In genomic region chr7:26681819-26682418, GRCh38 we compare ENCODE assay signal across 9 cellular contexts.
DNase-seq lines count a peak whose midpoint lies in the region; ATAC-seq and TF ChIP-seq lines count a peak whose summit lies in the region.
"Had no signal": no experiment of that assay in that cellular context is flagged by ENCODE, and none has a peak within 500 bp of the region (broad histone marks: within the 10 kb centered on the region; RNA-seq: fewer than 3 reads in every experiment).

No MANE protein-coding gene starts in this region.

- H3K27ac Mint-ChIP-seq in activated CD8-positive, alpha-beta T cell treated with anti-CD3 and anti-CD28 coated beads for 36 hours = no peak overlapping the region
- no peak overlapping the region for H3K27ac Mint-ChIP-seq in activated CD8-positive, alpha-beta T cell treated with anti-CD3 and anti-CD28 coated beads, Interleukin-2, amount 10 ng/mL, durations not matched to agents 7 days and 5 days
- no peak overlapping the region for H3K27ac Mint-ChIP-seq in activated naive CD4-positive, alpha-beta T cell treated with anti-CD3 and anti-CD28 coated beads, Interleukin-2, amount 50 U/mL, for 72 hours
- H3K27ac Mint-ChIP-seq: activated T-cell treated with anti-CD3 and anti-CD28 coated beads, Interleukin-2, amount 50 U/mL, for 72 hours had no signal

- no peak overlapping the region for H3K27ac ChIP-seq in breast epithelium

- POLR2A ChIA-PET in activated CD8-positive, alpha-beta T cell treated with anti-CD3 and anti-CD28 coated beads for 36 hours (lab: Charles Lee) = no interaction called here
- POLR2A ChIA-PET in activated CD8-positive, alpha-beta T cell treated with anti-CD3 and anti-CD28 coated beads, Interleukin-2, amount 10 ng/mL, durations not matched to agents 7 days and 5 days (lab: Charles Lee) = no interaction called here

- H3K4me1 ChIP-seq in breast epithelium = no peaks in the 10 kb centered on the region
- no peaks in the 10 kb centered on the region for H3K4me1 ChIP-seq in mucosa of descending colon (ENCODE audit: low read depth)

- no peak for TF ChIP-seq POLR2A in breast epithelium (IDR thresholded peaks at IDR 0.05)

- H3K27me3 Mint-ChIP-seq in activated CD8-positive, alpha-beta T cell treated with anti-CD3 and anti-CD28 coated beads for 36 hours = peaks cover 9% of the 10 kb centered on the region
- peaks cover 16% of the 10 kb centered on the region for H3K27me3 Mint-ChIP-seq in activated CD8-positive, alpha-beta T cell treated with anti-CD3 and anti-CD28 coated beads, Interleukin-2, amount 10 ng/mL, durations not matched to agents 7 days and 5 days (ENCODE audit: low read depth)

- intact Hi-C loops in activated CD8-positive, alpha-beta T cell treated with anti-CD3 and anti-CD28 coated beads for 36 hours (cut with micrococcal nuclease) = loop anchor here (2.0 kb wide), 1 partner anchor 479 kb away; no protein-coding TSS in a partner anchor
- intact Hi-C loops in breast epithelium (cut with DNase I; ENCODE audit: low total_unique reads) = no loop called here
- intact Hi-C loops in mucosa of descending colon (cut with DNase I, micrococcal nuclease) = loop anchor here in 1 of 2 donors (5.0 kb wide), 1 partner anchor 465 kb away; the partner anchor contains the start of gene HOXA6

- no peaks in the 10 kb centered on the region for H3K27me3 ChIP-seq in breast epithelium

- peak; percentile 20 for DNase-seq in activated CD8-positive, alpha-beta T cell treated with anti-CD3 and anti-CD28 coated beads for 36 hours
- no peak for DNase-seq in activated CD8-positive, alpha-beta T cell treated with anti-CD3 and anti-CD28 coated beads, Interleukin-2, amount 10 ng/mL, durations not matched to agents 7 days and 5 days
- DNase-seq in NCI-H1105 treated with DMSO at 0.1 percent for 48 hours (lab: John Stamatoyannopoulos, UW) (peak; percentile 62), breast epithelium (ENCODE audit: low spot score in 2 of 2) (no peak), mucosa of descending colon (no peak), HCEC 1CT (no peak)
- no peak for DNase-seq in activated naive CD4-positive, alpha-beta T cell treated with anti-CD3 and anti-CD28 coated beads, Interleukin-2, amount 50 U/mL, for 72 hours (ENCODE audit: low spot score in 2 of 2)

- no peaks in the 10 kb centered on the region for H3K36me3 ChIP-seq in breast epithelium
- H3K36me3 ChIP-seq in mucosa of descending colon (ENCODE audit: low read depth) = no peaks in the 10 kb centered on the region

- H3K9me3 ChIP-seq in breast epithelium (no peaks in the 10 kb centered on the region), mucosa of descending colon (no peaks in the 10 kb centered on the region)

- no peaks in the 10 kb centered on the region for H3K36me3 Mint-ChIP-seq in activated CD8-positive, alpha-beta T cell treated with anti-CD3 and anti-CD28 coated beads for 36 hours (ENCODE audit: low read depth)
- no peaks in the 10 kb centered on the region for H3K36me3 Mint-ChIP-seq in activated CD8-positive, alpha-beta T cell treated with anti-CD3 and anti-CD28 coated beads, Interleukin-2, amount 10 ng/mL, durations not matched to agents 7 days and 5 days (ENCODE audit: low read depth)
- no peaks in the 10 kb centered on the region for H3K36me3 Mint-ChIP-seq in activated naive CD4-positive, alpha-beta T cell treated with anti-CD3 and anti-CD28 coated beads, Interleukin-2, amount 50 U/mL, for 72 hours

- no peaks in the 10 kb centered on the region for H3K9me3 Mint-ChIP-seq in activated CD8-positive, alpha-beta T cell treated with anti-CD3 and anti-CD28 coated beads for 36 hours
- no peaks in the 10 kb centered on the region for H3K9me3 Mint-ChIP-seq in activated CD8-positive, alpha-beta T cell treated with anti-CD3 and anti-CD28 coated beads, Interleukin-2, amount 10 ng/mL, durations not matched to agents 7 days and 5 days (ENCODE audit: insufficient read depth)
- H3K9me3 Mint-ChIP-seq in activated naive CD4-positive, alpha-beta T cell treated with anti-CD3 and anti-CD28 coated beads, Interleukin-2, amount 50 U/mL, for 72 hours = no peaks in the 10 kb centered on the region
- H3K9me3 Mint-ChIP-seq: activated T-cell treated with anti-CD3 and anti-CD28 coated beads, Interleukin-2, amount 50 U/mL, for 72 hours had no signal

- H3K4me3 ChIP-seq in breast epithelium = no peak overlapping the region
- no peak overlapping the region for H3K4me3 ChIP-seq in mucosa of descending colon

- ATAC-seq in activated CD8-positive, alpha-beta T cell treated with anti-CD3 and anti-CD28 coated beads for 36 hours = peak; percentile 60
- no peak for ATAC-seq in activated CD8-positive, alpha-beta T cell treated with anti-CD3 and anti-CD28 coated beads, Interleukin-2, amount 10 ng/mL, durations not matched to agents 7 days and 5 days
- peak; percentile 60 for ATAC-seq in mucosa of descending colon
- ATAC-seq in HG03342 (IDR thresholded peaks at IDR 0.05; ENCODE audit: unreplicated experiment) = no peak
- ATAC-seq in activated naive CD4-positive, alpha-beta T cell treated with anti-CD3 and anti-CD28 coated beads, Interleukin-2, amount 50 U/mL, for 72 hours = no peak
- ATAC-seq: activated T-cell treated with anti-CD3 and anti-CD28 coated beads, Interleukin-2, amount 50 U/mL, for 72 hours had no signal

- peak; percentile 93 for TF ChIP-seq CTCF in activated CD8-positive, alpha-beta T cell treated with anti-CD3 and anti-CD28 coated beads for 36 hours (IDR thresholded peaks at IDR 0.05)
- TF ChIP-seq CTCF in breast epithelium (IDR thresholded peaks at IDR 0.05) (peak; percentile 33 to 59 (median 41)), mucosa of descending colon (IDR thresholded peaks at IDR 0.05) (peak; percentile 56)

- H3K4me3 Mint-ChIP-seq in activated CD8-positive, alpha-beta T cell treated with anti-CD3 and anti-CD28 coated beads for 36 hours = no peak overlapping the region
- H3K4me3 Mint-ChIP-seq in activated CD8-positive, alpha-beta T cell treated with anti-CD3 and anti-CD28 coated beads, Interleukin-2, amount 10 ng/mL, durations not matched to agents 7 days and 5 days = no peak overlapping the region
- H3K4me3 Mint-ChIP-seq: activated T-cell treated with anti-CD3 and anti-CD28 coated beads, Interleukin-2, amount 50 U/mL, for 72 hours had no signal

- CTCF ChIA-PET in activated CD8-positive, alpha-beta T cell treated with anti-CD3 and anti-CD28 coated beads for 36 hours (lab: Charles Lee) = interaction anchor here (0.6 to 5.5 kb wide), 29 partner anchors 9 to 788 kb away, joined by 3 to 70 read pairs (median 5); partner anchors contain the start of gene HOXA5
- CTCF ChIA-PET in activated CD8-positive, alpha-beta T cell treated with anti-CD3 and anti-CD28 coated beads, Interleukin-2, amount 10 ng/mL, durations not matched to agents 7 days and 5 days (lab: Charles Lee) = interaction anchor here (0.7 to 5.7 kb wide), 19 partner anchors 9 to 788 kb away, joined by 3 to 85 read pairs (median 4); no protein-coding TSS in a partner anchor

- no peaks in the 10 kb centered on the region for H3K4me1 Mint-ChIP-seq in activated CD8-positive, alpha-beta T cell treated with anti-CD3 and anti-CD28 coated beads for 36 hours (ENCODE audit: low read depth)
- H3K4me1 Mint-ChIP-seq in activated CD8-positive, alpha-beta T cell treated with anti-CD3 and anti-CD28 coated beads, Interleukin-2, amount 10 ng/mL, durations not matched to agents 7 days and 5 days (ENCODE audit: low read depth) = no peaks in the 10 kb centered on the region

Comparison
In these comparisons a context has a peak if more than half of its experiments do, and no peak if none do; other contexts are left out.
1. ATAC-seq: peak in activated CD8-positive, alpha-beta T cell treated with anti-CD3 and anti-CD28 coated beads for 36 hours (single experiment) and mucosa of descending colon (single experiment); none in activated CD8-positive, alpha-beta T cell treated with anti-CD3 and anti-CD28 coated beads, Interleukin-2, amount 10 ng/mL, durations not matched to agents 7 days and 5 days (single experiment), HG03342 (single experiment) and activated naive CD4-positive, alpha-beta T cell treated with anti-CD3 and anti-CD28 coated beads, Interleukin-2, amount 50 U/mL, for 72 hours (0 of 2).
2. DNase-seq: peak in activated CD8-positive, alpha-beta T cell treated with anti-CD3 and anti-CD28 coated beads for 36 hours (single experiment) and NCI-H1105 treated with DMSO at 0.1 percent for 48 hours (single experiment); none in activated CD8-positive, alpha-beta T cell treated with anti-CD3 and anti-CD28 coated beads, Interleukin-2, amount 10 ng/mL, durations not matched to agents 7 days and 5 days (single experiment), breast epithelium (0 of 2), mucosa of descending colon (0 of 3), activated naive CD4-positive, alpha-beta T cell treated with anti-CD3 and anti-CD28 coated beads, Interleukin-2, amount 50 U/mL, for 72 hours (0 of 2) and HCEC 1CT (single experiment).
3. CTCF ChIP-seq: peak in every context shown above with its lines; median percentile 93 in activated CD8-positive, alpha-beta T cell treated with anti-CD3 and anti-CD28 coated beads for 36 hours; 56 in mucosa of descending colon; 41 in breast epithelium.